15 cellular contexts compared by ENCODE assay signal in the genomic region with DNA sequence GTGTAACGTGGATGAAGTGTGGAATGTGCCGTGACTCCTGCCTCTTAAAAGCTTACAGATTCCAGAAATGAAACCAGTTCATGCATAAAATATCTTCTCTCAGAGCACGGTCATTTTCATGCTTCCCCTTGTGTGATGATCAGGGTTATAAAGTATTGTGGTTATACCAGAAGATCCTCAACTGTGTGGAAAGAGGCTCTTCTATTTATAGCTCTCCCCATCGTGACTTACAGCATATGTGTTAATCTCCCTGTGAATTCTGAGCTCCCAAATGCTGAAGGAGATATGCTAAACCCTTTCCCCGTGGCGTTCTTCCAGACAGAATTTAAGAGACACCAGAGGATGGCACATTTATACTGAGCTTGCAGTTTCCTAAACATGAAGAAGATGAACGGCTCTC.
DNase-seq lines count a peak whose midpoint lies in the region; TF ChIP-seq lines count a peak whose summit lies in the region.
"Had no signal": no experiment of that assay in that cellular context is flagged by ENCODE, and none has a peak within 500 bp of the region (broad histone marks: within the 10 kb centered on the region; RNA-seq: fewer than 3 reads in every experiment).

No MANE protein-coding gene starts in this region.

- H3K27ac Mint-ChIP-seq in activated CD4-positive, alpha-beta T cell treated with anti-CD3 and anti-CD28 coated beads, Interleukin-2, amount 10 ng/mL, durations not matched to agents 7 days and 5 days: no peak overlapping the region
- H3K27ac Mint-ChIP-seq: activated T-cell treated with anti-CD3 and anti-CD28 coated beads, Interleukin-2, amount 50 U/mL, for 72 hours; B cell had no signal

- no peaks in the 10 kb centered on the region for H3K9me3 ChIP-seq in A673 (ENCODE audit: low read depth, low read length, poor library complexity, severe bottlenecking)
- no peaks in the 10 kb centered on the region for H3K9me3 ChIP-seq in prostate gland
- H3K9me3 ChIP-seq: ascending aorta, tibial artery had no signal

- DNase-seq in A673 (ENCODE audit: low spot score): peak; percentile 39
- DNase-seq in GM04504 (ENCODE audit: low read depth): peak; percentile 32
- peak; percentile 37 for DNase-seq in RPMI7951 (ENCODE audit: low read depth)
- DNase-seq in medulla oblongata (ENCODE audit: extremely low spot score): peak; percentile 8
- no peak for DNase-seq in prostate gland (ENCODE audit: low spot score)
- no peak for DNase-seq in activated CD4-positive, alpha-beta T cell treated with anti-CD3 and anti-CD28 coated beads, Interleukin-2, amount 10 ng/mL, durations not matched to agents 7 days and 5 days
- no peak for DNase-seq in NAMALWA (ENCODE audit: low spot score)
- DNase-seq in activated CD4-positive, CD25-positive, alpha-beta regulatory T cell (lab: John Stamatoyannopoulos, UW): no peak
- DNase-seq: activated T-cell treated with anti-CD3 and anti-CD28 coated beads, Interleukin-2, amount 50 U/mL, for 72 hours; effector CD8-positive, alpha-beta T cell; mammary epithelial cell; NCI-H1694 treated with DMSO at 0.1 percent for 48 hours; tibial artery had no signal

- no peak overlapping the region for H3K4me3 ChIP-seq in A673 (ENCODE audit: low read depth, low read length, poor library complexity, severe bottlenecking)
- no peak overlapping the region for H3K4me3 ChIP-seq in prostate gland
- H3K4me3 ChIP-seq: ascending aorta, tibial artery had no signal

- no peaks in the 10 kb centered on the region for H3K9me3 Mint-ChIP-seq in activated CD4-positive, alpha-beta T cell treated with anti-CD3 and anti-CD28 coated beads, Interleukin-2, amount 10 ng/mL, durations not matched to agents 7 days and 5 days
- H3K9me3 Mint-ChIP-seq: activated T-cell treated with anti-CD3 and anti-CD28 coated beads, Interleukin-2, amount 50 U/mL, for 72 hours had no signal

- H3K4me3 Mint-ChIP-seq in activated CD4-positive, alpha-beta T cell treated with anti-CD3 and anti-CD28 coated beads, Interleukin-2, amount 10 ng/mL, durations not matched to agents 7 days and 5 days: no peak overlapping the region
- H3K4me3 Mint-ChIP-seq: B cell had no signal

- POLR2A ChIA-PET in A673 (lab: Charles Lee; ENCODE audit: low non-redundant PET): no interaction called here
- POLR2A ChIA-PET in activated CD4-positive, alpha-beta T cell treated with anti-CD3 and anti-CD28 coated beads, Interleukin-2, amount 10 ng/mL, durations not matched to agents 7 days and 5 days (lab: Charles Lee): no interaction called here

- H3K27ac ChIP-seq in A673 (ENCODE audit: low read depth, low read length, poor library complexity, severe bottlenecking) (no peak overlapping the region), prostate gland (peak overlapping the region in 1 of 2 donors; percentile 75)
- H3K27ac ChIP-seq: ascending aorta, tibial artery had no signal

- BruUV-seq in A673 (replicated peaks; lab: Mats Ljungman, UMichigan): no TSS peak

- TF ChIP-seq POLR2A in prostate gland (IDR thresholded peaks at IDR 0.05): no peak

- intact Hi-C loops in A673 (cut with micrococcal nuclease; ENCODE audit: unreplicated experiment): no loop called here
- intact Hi-C loops in prostate gland (cut with DNase I): no loop called here

- TF ChIP-seq CTCF in A673 (conservative IDR thresholded peaks at IDR 0.05; ENCODE audit: low read depth, low read length) (no peak), prostate gland (IDR thresholded peaks at IDR 0.05) (no peak)

- H3K27me3 Mint-ChIP-seq in activated CD4-positive, alpha-beta T cell treated with anti-CD3 and anti-CD28 coated beads, Interleukin-2, amount 10 ng/mL, durations not matched to agents 7 days and 5 days: peaks cover 6% of the 10 kb centered on the region
- H3K27me3 Mint-ChIP-seq: B cell had no signal

- peaks cover 2% of the 10 kb centered on the region for H3K4me1 Mint-ChIP-seq in activated CD4-positive, alpha-beta T cell treated with anti-CD3 and anti-CD28 coated beads, Interleukin-2, amount 10 ng/mL, durations not matched to agents 7 days and 5 days
- H3K4me1 Mint-ChIP-seq: B cell had no signal

- CTCF ChIA-PET in A673 (lab: Charles Lee): no interaction called here
- CTCF ChIA-PET in activated CD4-positive, alpha-beta T cell treated with anti-CD3 and anti-CD28 coated beads, Interleukin-2, amount 10 ng/mL, durations not matched to agents 7 days and 5 days (lab: Charles Lee): no interaction called here

- peaks cover 7% of the 10 kb centered on the region for H3K4me1 ChIP-seq in A673 (ENCODE audit: insufficient read depth, low read length, poor library complexity, severe bottlenecking)
- peaks cover 3% of the 10 kb centered on the region for H3K4me1 ChIP-seq in prostate gland (replicated peaks)
- H3K4me1 ChIP-seq: ascending aorta, tibial artery had no signal

- H3K36me3 ChIP-seq in A673 (ENCODE audit: insufficient read depth, low read length, poor library complexity, severe bottlenecking): no peaks in the 10 kb centered on the region
- no peaks in the 10 kb centered on the region for H3K36me3 ChIP-seq in prostate gland
- H3K36me3 ChIP-seq: ascending aorta, tibial artery had no signal

- H3K36me3 Mint-ChIP-seq in activated CD4-positive, alpha-beta T cell treated with anti-CD3 and anti-CD28 coated beads, Interleukin-2, amount 10 ng/mL, durations not matched to agents 7 days and 5 days (ENCODE audit: low read depth): no peaks in the 10 kb centered on the region

- H3K27me3 ChIP-seq in A673 (replicated peaks; ENCODE audit: insufficient read depth, low read depth, low read length, poor library complexity) (peaks cover 15% of the 10 kb centered on the region), prostate gland (replicated peaks; ENCODE audit: insufficient read depth) (no peaks in the 10 kb centered on the region)
- H3K27me3 ChIP-seq: ascending aorta had no signal

- 30% methylated on average over 7 of the region's 7 CpGs for WGBS in prostate gland

Comparison
In these comparisons a context has a peak if more than half of its experiments do, and no peak if none do; other contexts are left out.
1. DNase-seq: peak in A673 (single experiment), GM04504 (single experiment), RPMI7951 (single experiment) and medulla oblongata (single experiment); none in prostate gland (single experiment), activated CD4-positive, alpha-beta T cell treated with anti-CD3 and anti-CD28 coated beads, Interleukin-2, amount 10 ng/mL, durations not matched to agents 7 days and 5 days (single experiment), NAMALWA (single experiment) and activated CD4-positive, CD25-positive, alpha-beta regulatory T cell (0 of 4).